21 cellular contexts compared by ENCODE assay signal in the genomic region with DNA sequence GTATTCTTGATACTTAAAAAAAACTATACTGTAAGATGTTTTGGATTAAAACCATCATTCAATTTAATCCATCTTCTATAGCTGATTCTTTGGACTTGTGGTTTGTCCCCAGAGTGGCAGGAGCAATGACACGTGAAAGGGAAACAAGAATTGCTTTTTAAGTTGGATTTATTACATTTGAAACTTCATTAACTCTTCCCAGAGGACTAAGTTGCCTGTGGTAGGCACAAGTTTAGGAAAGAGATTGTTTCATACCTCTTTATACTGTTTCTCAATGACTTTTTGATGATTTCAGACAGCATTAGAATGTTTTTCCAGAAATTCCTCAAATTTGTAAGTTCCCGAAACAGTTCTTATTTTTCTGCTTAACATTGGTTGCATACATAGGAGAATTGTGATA. TPM values are rescaled to one million over a fixed set of nuclear protein-coding genes. Genes with fewer than 3 reads are reported as not detected.
DNase-seq lines count a peak whose midpoint lies in the region; ATAC-seq and TF ChIP-seq lines count a peak whose summit lies in the region.
"Had no signal": no experiment of that assay in that cellular context is flagged by ENCODE, and none has a peak within 500 bp of the region (broad histone marks: within the 10 kb centered on the region; RNA-seq: fewer than 3 reads in every experiment).

No MANE protein-coding gene starts in this region.

- H3K36me3 ChIP-seq in HEK293 (ENCODE audit: control insufficient read depth in 2 of 2, insufficient read depth in 1 of 2, low read length in 2 of 2) = no peaks in the 10 kb centered on the region
- no peaks in the 10 kb centered on the region for H3K36me3 ChIP-seq in tibial nerve
- H3K36me3 ChIP-seq: BE2C, BLaER1 had no signal

- WGBS in tibial nerve, 2 donors = 71 to 74% methylated on average over 2 of the region's 2 CpGs

- CTCF ChIA-PET in HEK293 (lab: Yijun Ruan, JAX) = no interaction called here
- CTCF ChIA-PET in HEK293T (lab: Yijun Ruan, JAX) = no interaction called here

- ATAC-seq in GM18907 (IDR thresholded peaks at IDR 0.05; ENCODE audit: unreplicated experiment) = no peak

- no peaks in the 10 kb centered on the region for H3K9me3 ChIP-seq in HEK293 (ENCODE audit: control insufficient read depth, insufficient read depth, low read depth, low read length)
- no peaks in the 10 kb centered on the region for H3K9me3 ChIP-seq in tibial nerve
- H3K9me3 ChIP-seq: BE2C, BLaER1 had no signal

- H3K27ac ChIP-seq in HEK293 (ENCODE audit: extremely low read depth, low read depth, low read length) = no peak overlapping the region
- H3K27ac ChIP-seq in tibial nerve = no peak overlapping the region
- H3K27ac ChIP-seq: BLaER1 had no signal

- no peak for DNase-seq in HEK293T (ENCODE audit: extremely low spot score)
- DNase-seq in left kidney (ENCODE audit: low read depth, low spot score) = peak; percentile 47
- DNase-seq in tibial nerve (ENCODE audit: low spot score in 2 of 2) = no peak
- DNase-seq: 8988T; ACHN; BE2C; C1 segment of cervical spinal cord; CD4-positive, alpha-beta memory T cell; CD4-positive, CD25-positive, alpha-beta regulatory T cell; CD8-positive, alpha-beta memory T cell; COR-L47; DMS 273 treated with DMSO at 0.1 percent for 48 hours; DMS153; DMS53; DMS79; DND-41; EL; GDM1 had no signal

- no peak for TF ChIP-seq CTCF in HEK293 (tag by site-specific recombination; IDR thresholded peaks at IDR 0.05)
- no peak for TF ChIP-seq CTCF in tibial nerve (IDR thresholded peaks at IDR 0.05)

- POLR2A ChIA-PET in HEK293 (lab: Yijun Ruan, JAX) = no interaction called here
- POLR2A ChIA-PET in HEK293T (lab: Yijun Ruan, JAX) = no interaction called here

- H3K4me1 ChIP-seq in HEK293 (ENCODE audit: control insufficient read depth, insufficient read depth, low read length) (peaks cover 24% of the 10 kb centered on the region), tibial nerve (peaks cover 0 to 48% (median under 1%) of the 10 kb centered on the region in 4 donors)
- H3K4me1 ChIP-seq: BE2C had no signal

- H3K4me3 ChIP-seq in HEK293 (ENCODE audit: low read depth, low read length) (no peak overlapping the region), tibial nerve (no peak overlapping the region)
- H3K4me3 ChIP-seq: BLaER1 had no signal

- no peak for TF ChIP-seq POLR2A in tibial nerve (IDR thresholded peaks at IDR 0.05)

- no peaks in the 10 kb centered on the region for H3K27me3 ChIP-seq in tibial nerve
- H3K27me3 ChIP-seq: BE2C, BLaER1 had no signal

- no peak for TF ChIP-seq EP300 in tibial nerve (IDR thresholded peaks at IDR 0.05)

TF ChIP-seq in HEK293, 187 proteins besides CTCF, POLR2A, EP300 and RAD21:
- TF ChIP-seq ZNF558 (tag by site-specific recombination; IDR thresholded peaks at IDR 0.05) (no peak), OSR2 (tag by site-specific recombination; IDR thresholded peaks at IDR 0.05) (0 out of 2 replicates have a peak, but pooled peaks have one; percentile 16)
- TF ChIP-seq, protein P1, sequence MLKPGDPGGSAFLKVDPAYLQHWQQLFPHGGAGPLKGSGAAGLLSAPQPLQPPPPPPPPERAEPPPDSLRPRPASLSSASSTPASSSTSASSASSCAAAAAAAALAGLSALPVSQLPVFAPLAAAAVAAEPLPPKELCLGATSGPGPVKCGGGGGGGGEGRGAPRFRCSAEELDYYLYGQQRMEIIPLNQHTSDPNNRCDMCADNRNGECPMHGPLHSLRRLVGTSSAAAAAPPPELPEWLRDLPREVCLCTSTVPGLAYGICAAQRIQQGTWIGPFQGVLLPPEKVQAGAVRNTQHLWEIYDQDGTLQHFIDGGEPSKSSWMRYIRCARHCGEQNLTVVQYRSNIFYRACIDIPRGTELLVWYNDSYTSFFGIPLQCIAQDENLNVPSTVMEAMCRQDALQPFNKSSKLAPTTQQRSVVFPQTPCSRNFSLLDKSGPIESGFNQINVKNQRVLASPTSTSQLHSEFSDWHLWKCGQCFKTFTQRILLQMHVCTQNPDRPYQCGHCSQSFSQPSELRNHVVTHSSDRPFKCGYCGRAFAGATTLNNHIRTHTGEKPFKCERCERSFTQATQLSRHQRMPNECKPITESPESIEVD (tag by site-specific recombination; IDR thresholded peaks at IDR 0.05) = peak; percentile 70

TF ChIP-seq in HEK293T, 16 proteins besides CTCF, POLR2A, EP300 and RAD21:
- no peak for TF ChIP-seq HDGF (IDR thresholded peaks at IDR 0.05; ENCODE audit: borderline replicate concordance)
- TF ChIP-seq, protein P2, sequence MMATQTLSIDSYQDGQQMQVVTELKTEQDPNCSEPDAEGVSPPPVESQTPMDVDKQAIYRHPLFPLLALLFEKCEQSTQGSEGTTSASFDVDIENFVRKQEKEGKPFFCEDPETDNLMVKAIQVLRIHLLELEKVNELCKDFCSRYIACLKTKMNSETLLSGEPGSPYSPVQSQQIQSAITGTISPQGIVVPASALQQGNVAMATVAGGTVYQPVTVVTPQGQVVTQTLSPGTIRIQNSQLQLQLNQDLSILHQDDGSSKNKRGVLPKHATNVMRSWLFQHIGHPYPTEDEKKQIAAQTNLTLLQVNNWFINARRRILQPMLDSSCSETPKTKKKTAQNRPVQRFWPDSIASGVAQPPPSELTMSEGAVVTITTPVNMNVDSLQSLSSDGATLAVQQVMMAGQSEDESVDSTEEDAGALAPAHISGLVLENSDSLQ (IDR thresholded peaks at IDR 0.05) = peak; percentile 14; the same call in 1 of the 2 replicates
- no peak for TF ChIP-seq ELF4 (IDR thresholded peaks at IDR 0.05)
- TF ChIP-seq TARDBP (IDR thresholded peaks at IDR 0.05) = no peak

RNA-seq across cellular contexts. Expression of gene ACVR2A, which starts 41.3 kb away (rescaled TPM):
- 10 to 100 TPM; 17.7 to 26.4 (median 19.1) TPM for total RNA-seq in tibial nerve
